Comparison of ENCODE assay signal across 9 cellular contexts in genomic region chr3:81643721-81644120, GRCh38.
DNase-seq lines count a peak whose midpoint lies in the region; TF ChIP-seq lines count a peak whose summit lies in the region.
"Had no signal": no experiment of that assay in that cellular context is flagged by ENCODE, and none has a peak within 500 bp of the region (broad histone marks: within the 10 kb centered on the region; RNA-seq: fewer than 3 reads in every experiment).

No MANE protein-coding gene starts in this region.

- TF ChIP-seq CTCF in GM12865 (IDR thresholded peaks at IDR 0.05; ENCODE audit: insufficient read depth, low read depth, low read length, missing control alignments) (no peak), endothelial cell (IDR thresholded peaks at IDR 0.05; ENCODE audit: unreplicated experiment) (no peak), osteocyte (IDR thresholded peaks at IDR 0.05) (peak; percentile 70)

- H3K4me3 ChIP-seq in GM12865 (ENCODE audit: low read depth, low read length), result no peak overlapping the region

- H3K27ac Mint-ChIP-seq in endothelial cell (ENCODE audit: unreplicated experiment) (no peak overlapping the region), osteocyte (ENCODE audit: unreplicated experiment) (no peak overlapping the region)
- no peak overlapping the region for H3K27ac Mint-ChIP-seq in activated naive CD4-positive, alpha-beta T cell treated with anti-CD3 and anti-CD28 coated beads for 36 hours
- H3K27ac Mint-ChIP-seq: activated CD8-positive, alpha-beta T cell treated with anti-CD3 and anti-CD28 coated beads, Interleukin-2, amount 10 ng/mL, durations not matched to agents 7 days and 5 days had no signal

- CTCF ChIA-PET in activated naive CD4-positive, alpha-beta T cell treated with anti-CD3 and anti-CD28 coated beads for 36 hours (lab: Charles Lee), result no interaction called here

- H3K4me3 Mint-ChIP-seq in endothelial cell (ENCODE audit: unreplicated experiment), result no peak overlapping the region
- H3K4me3 Mint-ChIP-seq in osteocyte (ENCODE audit: unreplicated experiment), result no peak overlapping the region
- no peak overlapping the region for H3K4me3 Mint-ChIP-seq in activated naive CD4-positive, alpha-beta T cell treated with anti-CD3 and anti-CD28 coated beads for 36 hours
- H3K4me3 Mint-ChIP-seq: activated CD8-positive, alpha-beta T cell treated with anti-CD3 and anti-CD28 coated beads, Interleukin-2, amount 10 ng/mL, durations not matched to agents 7 days and 5 days had no signal

- H3K27me3 Mint-ChIP-seq in endothelial cell (ENCODE audit: unreplicated experiment), result no peaks in the 10 kb centered on the region
- H3K27me3 Mint-ChIP-seq in osteocyte (ENCODE audit: unreplicated experiment), result no peaks in the 10 kb centered on the region
- H3K27me3 Mint-ChIP-seq in activated naive CD4-positive, alpha-beta T cell treated with anti-CD3 and anti-CD28 coated beads for 36 hours (ENCODE audit: low read depth), result no peaks in the 10 kb centered on the region

- H3K9me3 Mint-ChIP-seq in endothelial cell (ENCODE audit: unreplicated experiment) (no peaks in the 10 kb centered on the region), osteocyte (ENCODE audit: unreplicated experiment) (no peaks in the 10 kb centered on the region)
- H3K9me3 Mint-ChIP-seq in activated naive CD4-positive, alpha-beta T cell treated with anti-CD3 and anti-CD28 coated beads for 36 hours, result no peaks in the 10 kb centered on the region

- H3K4me1 Mint-ChIP-seq in endothelial cell (ENCODE audit: unreplicated experiment) (no peaks in the 10 kb centered on the region), osteocyte (ENCODE audit: unreplicated experiment) (no peaks in the 10 kb centered on the region)
- H3K4me1 Mint-ChIP-seq in activated naive CD4-positive, alpha-beta T cell treated with anti-CD3 and anti-CD28 coated beads for 36 hours (ENCODE audit: low read depth), result no peaks in the 10 kb centered on the region

- intact Hi-C loops in activated naive CD4-positive, alpha-beta T cell treated with anti-CD3 and anti-CD28 coated beads for 36 hours (cut with micrococcal nuclease), result no loop called here

- H3K36me3 Mint-ChIP-seq in endothelial cell (ENCODE audit: low read depth, unreplicated experiment) (no peaks in the 10 kb centered on the region), osteocyte (ENCODE audit: unreplicated experiment) (peaks cover 3% of the 10 kb centered on the region)
- peaks cover 2% of the 10 kb centered on the region for H3K36me3 Mint-ChIP-seq in activated naive CD4-positive, alpha-beta T cell treated with anti-CD3 and anti-CD28 coated beads for 36 hours (ENCODE audit: low read depth)

- DNase-seq in GM12865 (ENCODE audit: low read depth) (peak; percentile 11), NCI-H524 (lab: John Stamatoyannopoulos, UW) (peak; percentile 13 to 72), endothelial cell (ENCODE audit: low spot score) (peak; percentile 11), osteocyte (ENCODE audit: extremely low spot score, unreplicated experiment) (no peak), SKM-1 treated with dmso at 0.1 percent for 144 hours (lab: John Stamatoyannopoulos, UW; ENCODE audit: unreplicated experiment) (no peak), mesenteric fat pad (ENCODE audit: low spot score) (no peak)
- no peak for DNase-seq in stimulated activated naive CD4-positive, alpha-beta T cell (lab: John Stamatoyannopoulos, UW)
- no peak for DNase-seq in activated naive CD4-positive, alpha-beta T cell treated with anti-CD3 and anti-CD28 coated beads for 36 hours
- DNase-seq: activated CD8-positive, alpha-beta T cell treated with anti-CD3 and anti-CD28 coated beads, Interleukin-2, amount 10 ng/mL, durations not matched to agents 7 days and 5 days had no signal

Comparison
In these comparisons a context has a peak if more than half of its experiments do, and no peak if none do; other contexts are left out.
1. DNase-seq: peak in GM12865 (single experiment), NCI-H524 (2 of 2) and endothelial cell (single experiment); none in osteocyte (single experiment), stimulated activated naive CD4-positive, alpha-beta T cell (0 of 6), activated naive CD4-positive, alpha-beta T cell treated with anti-CD3 and anti-CD28 coated beads for 36 hours (single experiment), SKM-1 treated with dmso at 0.1 percent for 144 hours (single experiment) and mesenteric fat pad (single experiment).